In genomic region chr16:48133455-48134226, GRCh38 we compare ENCODE assay signal across 21 cellular contexts. TPM values are rescaled to one million over a fixed set of nuclear protein-coding genes. Genes with fewer than 3 reads are reported as not detected.
DNase-seq lines count a peak whose midpoint lies in the region; ATAC-seq, FAIRE-seq and TF ChIP-seq lines count a peak whose summit lies in the region.
"Had no signal": no experiment of that assay in that cellular context is flagged by ENCODE, and none has a peak within 500 bp of the region (broad histone marks: within the 10 kb centered on the region; RNA-seq: fewer than 3 reads in every experiment).

No MANE protein-coding gene starts in this region.

- H3K9me3 Mint-ChIP-seq in neural crest cell: no peaks in the 10 kb centered on the region
- H3K9me3 Mint-ChIP-seq: IgD-negative memory B cell had no signal

- no peak for TF ChIP-seq CTCF in A549 (IDR thresholded peaks at IDR 0.05)
- TF ChIP-seq CTCF in neural crest cell (conservative IDR thresholded peaks at IDR 0.05): no peak

- TF ChIP-seq EP300 in A549 (IDR thresholded peaks at IDR 0.05): no peak

- POLR2A ChIA-PET in A549 (lab: Yijun Ruan, JAX): interaction anchor here (1.3 kb wide), 1 partner anchor 10 kb away, joined by 3 read pairs; no protein-coding TSS in a partner anchor

- no peaks in the 10 kb centered on the region for H3K27me3 Mint-ChIP-seq in neural crest cell (ENCODE audit: low read depth)

- no peak overlapping the region for H3K4me3 Mint-ChIP-seq in neural crest cell
- H3K4me3 Mint-ChIP-seq: IgD-negative memory B cell had no signal

- TF ChIP-seq POLR2A in A549 (IDR thresholded peaks at IDR 0.05; ENCODE audit: low read length): no peak

- H3K4me1 Mint-ChIP-seq in neural crest cell: peaks cover 14% of the 10 kb centered on the region
- H3K4me1 Mint-ChIP-seq: IgD-negative memory B cell had no signal

- H3K4me3 ChIP-seq in A549: no peak overlapping the region

- peak overlapping the region; percentile 35 to 79; a peak in 4 of 6 replicates for H3K27ac ChIP-seq in A549
- H3K27ac ChIP-seq: HL-60 had no signal

- CTCF ChIA-PET in A549 (lab: Yijun Ruan, JAX): interaction anchor here (1.0 to 3.2 kb wide), 3 partner anchors 23 to 1096 kb away, joined by 3 to 11 read pairs (median 6); no protein-coding TSS in a partner anchor

- H3K9me3 ChIP-seq in A549: no peaks in the 10 kb centered on the region

- 94% methylated on average over 18 of the region's 18 CpGs for WGBS in A549 (ENCODE audit: missing lambda C conversion rate)

- peak overlapping the region; percentile 39 for H3K27ac Mint-ChIP-seq in neural crest cell (ENCODE audit: unreplicated experiment)
- H3K27ac Mint-ChIP-seq: IgD-negative memory B cell had no signal

- H3K36me3 Mint-ChIP-seq in neural crest cell (ENCODE audit: low read depth): no peaks in the 10 kb centered on the region
- H3K36me3 Mint-ChIP-seq: IgD-negative memory B cell had no signal

- no peak for ATAC-seq in A549
- ATAC-seq in HG03442 (IDR thresholded peaks at IDR 0.05; ENCODE audit: unreplicated experiment): no peak
- no peak for ATAC-seq in HG03139 (IDR thresholded peaks at IDR 0.05; ENCODE audit: unreplicated experiment)
- no peak for ATAC-seq in HG03108 (IDR thresholded peaks at IDR 0.05; ENCODE audit: unreplicated experiment)

- no peak for TF ChIP-seq RAD21 in A549 (conservative IDR thresholded peaks at IDR 0.05 in 1 of 2, IDR thresholded peaks at IDR 0.05 in 1 of 2)

- peak overlapping the region; percentile 28; the same call in 2 of the 3 replicates for H3K4me2 ChIP-seq in A549

- H3K4me1 ChIP-seq in A549: peaks cover 53% of the 10 kb centered on the region

- FAIRE-seq in A549 (lab: Jason Lieb, UNC): no peak
- FAIRE-seq: GM19239, HTR-8/SVneo had no signal

- no peak for DNase-seq in A549 (ENCODE audit: low read depth in 1 of 2, low spot score in 1 of 2)
- DNase-seq in NCI-H1092 (lab: John Stamatoyannopoulos, UW): peak; percentile 34
- peak; percentile 77 for DNase-seq in cerebellum (ENCODE audit: low spot score)
- no peak for DNase-seq in neural crest cell (ENCODE audit: low read depth, low spot score)
- no peak for DNase-seq in NCI-H1048 (lab: John Stamatoyannopoulos, UW)
- DNase-seq: DMS 273 treated with DMSO at 0.1 percent for 48 hours, Kasumi-1, NCI-H1417, NCI-H187 treated with DMSO at 0.1 percent for 48 hours, NCI-H2227 treated with DMSO at 0.1 percent for 48 hours, NCI-H524, SHP77 treated with DMSO at 0.1 percent for 48 hours had no signal

TF ChIP-seq in A549, 52 proteins besides CTCF, POLR2A, EP300 and RAD21:
- TF ChIP-seq HMGXB4 (CRISPR knock-in tag; IDR thresholded peaks at IDR 0.05; ENCODE audit: borderline replicate concordance): no peak
- TF ChIP-seq SREBF2 (IDR thresholded peaks at IDR 0.05): no peak
- TF ChIP-seq RNF2 (IDR thresholded peaks at IDR 0.05; ENCODE audit: borderline replicate concordance, low read depth): no peak

RNA-seq across cellular contexts. Expression of gene ABCC12, which starts 22.2 kb away (rescaled TPM):
- polyA plus RNA-seq in A549 (2011; rRNA removed) (0.23 and 0.24 TPM in 2 replicates), A549 (2017; fragmentation: RNase III; extraction: RNeasy Plus Mini Kit Qiagen cat#74134 plus additional on column Dnase treatment) (0.13 TPM in 1 of 3 replicates, not detected in the others)
- polyA plus RNA-seq in A549 (2012; cell fraction: cytosol; rRNA removed): 0.11 and 0.16 TPM in 2 replicates
- polyA plus RNA-seq in A549 (2012; cell fraction: nucleus; rRNA removed): 0.41 and 1.5 TPM in 2 replicates
- polyA minus RNA-seq in A549 (2011; rRNA and poly(A)+ RNA removed): not detected in 2 replicates
- total RNA-seq in cerebellum (2.3 TPM), neural crest cell (0.07 and 0.30 TPM in 2 replicates)
- total RNA-seq: A673, H4 had no signal
- polyA plus RNA-seq: IgD-negative memory B cell had no signal

Comparison
In these comparisons a context has a peak if more than half of its experiments do, and no peak if none do; other contexts are left out.
1. DNase-seq: peak in NCI-H1092 (single experiment) and cerebellum (single experiment); none in A549 (0 of 2), neural crest cell (single experiment) and NCI-H1048 (single experiment).